Comparison of ENCODE assay signal across 1 cellular context in the genomic region with DNA sequence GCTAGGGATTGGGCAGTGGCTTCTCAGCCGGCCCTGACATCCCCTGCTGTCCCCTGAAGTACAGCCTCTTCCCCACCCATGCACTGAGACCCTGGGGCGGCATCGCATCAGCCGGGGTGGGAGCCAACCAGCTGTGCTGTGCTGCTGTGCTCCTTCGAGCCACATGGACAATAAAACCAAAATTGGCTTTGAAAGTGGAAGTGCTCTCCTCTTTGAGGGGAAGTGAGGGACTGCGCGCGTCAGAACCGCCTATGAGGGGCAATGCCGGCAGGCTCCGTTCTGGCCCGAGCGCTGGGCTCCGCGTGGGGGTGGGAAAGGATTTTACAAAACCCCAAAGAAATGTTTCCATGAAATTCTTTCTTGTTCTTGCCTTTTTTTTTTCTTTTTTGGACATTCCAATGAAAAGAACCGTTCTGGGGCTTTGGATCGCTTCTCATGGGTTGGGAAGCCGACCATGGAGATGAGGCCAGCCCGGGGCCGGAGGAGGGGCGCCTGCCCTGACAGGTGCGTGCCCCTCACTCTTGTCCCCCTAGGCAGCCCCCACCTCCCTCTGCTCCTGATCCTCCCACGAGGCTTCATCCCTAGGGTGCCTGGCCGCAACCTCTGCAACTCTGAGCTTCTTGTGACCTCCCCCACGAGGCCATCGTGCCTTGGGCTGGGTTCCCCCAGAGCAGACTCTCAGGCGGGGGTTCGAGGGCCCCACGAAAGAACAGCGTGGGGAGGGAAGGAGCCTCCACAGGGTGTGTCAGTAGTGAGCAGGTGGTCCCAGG.
TF ChIP-seq lines count a peak whose summit lies in the region.

No MANE protein-coding gene starts in this region.

TF ChIP-seq in A549, 52 proteins besides CTCF, POLR2A, EP300 and RAD21 (continued from another document):
- TF ChIP-seq FOSB (CRISPR knock-in tag; IDR thresholded peaks at IDR 0.05) (no peak), ZSCAN20 (CRISPR knock-in tag; IDR thresholded peaks at IDR 0.05) (no peak), JUNB (IDR thresholded peaks at IDR 0.05) (no peak), HEYL (CRISPR knock-in tag; IDR thresholded peaks at IDR 0.05) (no peak), CBX8 (IDR thresholded peaks at IDR 0.05) (no peak), SREBF2 (IDR thresholded peaks at IDR 0.05) (no peak), REST (IDR thresholded peaks at IDR 0.05) (no peak), HOXB5 (CRISPR knock-in tag; IDR thresholded peaks at IDR 0.05) (no peak)
- TF ChIP-seq, protein P1, sequence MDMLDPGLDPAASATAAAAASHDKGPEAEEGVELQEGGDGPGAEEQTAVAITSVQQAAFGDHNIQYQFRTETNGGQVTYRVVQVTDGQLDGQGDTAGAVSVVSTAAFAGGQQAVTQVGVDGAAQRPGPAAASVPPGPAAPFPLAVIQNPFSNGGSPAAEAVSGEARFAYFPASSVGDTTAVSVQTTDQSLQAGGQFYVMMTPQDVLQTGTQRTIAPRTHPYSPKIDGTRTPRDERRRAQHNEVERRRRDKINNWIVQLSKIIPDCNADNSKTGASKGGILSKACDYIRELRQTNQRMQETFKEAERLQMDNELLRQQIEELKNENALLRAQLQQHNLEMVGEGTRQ (IDR thresholded peaks at IDR 0.05), result no peak
